Comparison of ENCODE assay signal across 31 cellular contexts in genomic region chr11:57360991-57361390, GRCh38. TPM values are rescaled to one million over a fixed set of nuclear protein-coding genes. Genes with fewer than 3 reads are reported as not detected.
"Had no signal": no experiment of that assay in that cellular context is flagged by ENCODE, and none has a peak within 500 bp of the region (broad histone marks: within the 10 kb centered on the region; RNA-seq: fewer than 3 reads in every experiment).

No MANE protein-coding gene starts in this region.

- H3K9me3 ChIP-seq: Peyer's patch, SJCRH30, SK-N-SH had no signal

- H3K4me1 Mint-ChIP-seq: activated T-helper 17 cell treated with anti-CD3 and anti-CD28 coated beads, Interleukin-2, amount 50 U/mL, for 72 hours had no signal

- H3K27ac Mint-ChIP-seq: activated CD4-positive, alpha-beta memory T cell treated with anti-CD3 and anti-CD28 coated beads for 36 hours; activated CD4-positive, alpha-beta T cell treated with anti-CD3 and anti-CD28 coated beads, Interleukin-2, amount 10 ng/mL, durations not matched to agents 7 days and 5 days; activated naive CD4-positive, alpha-beta T cell treated with anti-CD3 and anti-CD28 coated beads for 36 hours; activated naive CD8-positive, alpha-beta T cell; activated T-helper 17 cell treated with anti-CD3 and anti-CD28 coated beads, Interleukin-2, amount 50 U/mL, for 72 hours had no signal

- H3K36me3 Mint-ChIP-seq: activated CD4-positive, alpha-beta memory T cell treated with anti-CD3 and anti-CD28 coated beads for 36 hours; activated naive CD8-positive, alpha-beta T cell had no signal

- H3K36me3 ChIP-seq: Peyer's patch, SJCRH30 had no signal

- H3K4me3 ChIP-seq: Peyer's patch, SJCRH30 had no signal

- H3K27ac ChIP-seq: Peyer's patch, RWPE1, SJCRH30, VCaP had no signal

- H3K4me3 Mint-ChIP-seq: activated CD4-positive, alpha-beta memory T cell treated with anti-CD3 and anti-CD28 coated beads for 36 hours; activated CD4-positive, alpha-beta T cell treated with anti-CD3 and anti-CD28 coated beads, Interleukin-2, amount 10 ng/mL, durations not matched to agents 7 days and 5 days; activated naive CD4-positive, alpha-beta T cell treated with anti-CD3 and anti-CD28 coated beads for 36 hours; activated naive CD8-positive, alpha-beta T cell; activated T-helper 17 cell treated with anti-CD3 and anti-CD28 coated beads, Interleukin-2, amount 50 U/mL, for 72 hours had no signal

- H3K27me3 ChIP-seq: Peyer's patch had no signal

- H3K9me3 Mint-ChIP-seq: activated CD4-positive, alpha-beta memory T cell treated with anti-CD3 and anti-CD28 coated beads for 36 hours; activated CD4-positive, alpha-beta T cell treated with anti-CD3 and anti-CD28 coated beads, Interleukin-2, amount 10 ng/mL, durations not matched to agents 7 days and 5 days; activated naive CD4-positive, alpha-beta T cell treated with anti-CD3 and anti-CD28 coated beads for 36 hours; activated T-helper 17 cell treated with anti-CD3 and anti-CD28 coated beads, Interleukin-2, amount 50 U/mL, for 72 hours had no signal

- DNase-seq: activated CD4-positive, alpha-beta memory T cell treated with anti-CD3 and anti-CD28 coated beads for 36 hours; activated CD4-positive, alpha-beta T cell treated with anti-CD3 and anti-CD28 coated beads, Interleukin-2, amount 10 ng/mL, durations not matched to agents 7 days and 5 days; activated CD4-positive, CD25-positive, alpha-beta regulatory T cell; activated CD8-positive, alpha-beta memory T cell treated with anti-CD3 and anti-CD28 coated beads for 24 hours; activated gamma-delta T cell; activated naive CD4-positive, alpha-beta T cell treated with anti-CD3 and anti-CD28 coated beads for 36 hours; activated T-cell treated with anti-CD3 and anti-CD28 coated beads, Interleukin-2, amount 50 U/mL, for 48 hours; cerebellar nuclear complex; KBM-7; NCI-H1048; NCI-H1417 treated with DMSO at 0.1 percent for 48 hours; NCI-H187; NCI-H2081; NCI-H2227 treated with DMSO at 0.1 percent for 48 hours; NCI-H446 treated with DMSO at 0.1 percent for 48 hours; NCI-H526; NCI-H82; Peyer's patch; Right ventricle myocardium superior; SK-N-SH; T-helper 1 cell had no signal

RNA-seq across cellular contexts. Expression of gene PRG3, which starts 20.0 kb away (rescaled TPM):
- total RNA-seq: activated CD4-positive, alpha-beta memory T cell treated with anti-CD3 and anti-CD28 coated beads for 36 hours; activated CD4-positive, alpha-beta T cell treated with anti-CD3 and anti-CD28 coated beads, Interleukin-2, amount 10 ng/mL, durations not matched to agents 7 days and 5 days; activated naive CD4-positive, alpha-beta T cell treated with anti-CD3 and anti-CD28 coated beads for 36 hours; activated T-helper 17 cell treated with anti-CD3 and anti-CD28 coated beads, Interleukin-2, amount 50 U/mL, for 72 hours; cardiac septum; LHCN-M2; M059J; Peyer's patch; Right ventricle myocardium superior; SJCRH30; T-helper 2 cell treated with Interferon-gamma antibody and Interleukin-4, amounts not matched to agents 100 ng/mL and 5 ng/mL, for 36 hours had no signal
- polyA plus RNA-seq: adipose tissue, SK-N-SH had no signal

RNA-seq across cellular contexts. Expression of gene P2RX3, which starts 22.8 kb away (rescaled TPM):
- total RNA-seq: activated CD4-positive, alpha-beta memory T cell treated with anti-CD3 and anti-CD28 coated beads for 36 hours; activated CD4-positive, alpha-beta T cell treated with anti-CD3 and anti-CD28 coated beads, Interleukin-2, amount 10 ng/mL, durations not matched to agents 7 days and 5 days; activated naive CD4-positive, alpha-beta T cell treated with anti-CD3 and anti-CD28 coated beads for 36 hours; activated T-helper 17 cell treated with anti-CD3 and anti-CD28 coated beads, Interleukin-2, amount 50 U/mL, for 72 hours; LHCN-M2; M059J; SJCRH30; T-helper 2 cell treated with Interferon-gamma antibody and Interleukin-4, amounts not matched to agents 100 ng/mL and 5 ng/mL, for 36 hours had no signal
- polyA plus RNA-seq: SK-N-SH had no signal

RNA-seq across cellular contexts. Expression of gene PRG2, which starts 29.5 kb away (rescaled TPM):
- total RNA-seq: cardiac septum, LHCN-M2, Peyer's patch, Right ventricle myocardium superior, SJCRH30 had no signal
- polyA plus RNA-seq: SK-N-SH had no signal
